In the genomic region with DNA sequence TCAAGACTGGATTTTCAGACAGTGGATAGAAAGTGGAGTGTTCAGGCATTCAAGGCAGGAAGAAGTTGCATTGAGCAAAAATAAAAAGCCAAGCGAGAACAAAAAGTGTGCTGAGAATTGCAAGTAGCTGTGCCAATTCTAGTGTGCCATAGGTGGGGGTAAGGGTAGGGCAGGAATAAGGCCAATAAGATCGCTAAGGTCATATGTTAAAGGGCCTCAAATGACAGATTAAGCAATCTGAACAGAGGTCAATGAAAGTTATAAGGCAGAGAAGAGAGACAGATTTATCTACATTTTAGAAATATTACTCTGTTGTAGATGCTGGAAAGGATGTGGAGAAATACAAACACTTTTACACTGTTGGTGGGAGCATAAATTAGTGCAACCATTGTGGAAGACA, we compare ENCODE assay signal across 26 cellular contexts. TPM values are rescaled to one million over a fixed set of nuclear protein-coding genes. Genes with fewer than 3 reads are reported as not detected.
DNase-seq lines count a peak whose midpoint lies in the region; ATAC-seq, FAIRE-seq and TF ChIP-seq lines count a peak whose summit lies in the region.
"Had no signal": no experiment of that assay in that cellular context is flagged by ENCODE, and none has a peak within 500 bp of the region (broad histone marks: within the 10 kb centered on the region; RNA-seq: fewer than 3 reads in every experiment).

No MANE protein-coding gene starts in this region.

- H3K4me1 ChIP-seq in right lobe of liver (peaks cover 0 to 20% (median 0%) of the 10 kb centered on the region in 4 donors), endodermal cell (ENCODE audit: control insufficient read depth, insufficient read depth, low read length) (no peaks in the 10 kb centered on the region)

- no peak overlapping the region for H3K4me3 ChIP-seq in right lobe of liver
- no peak overlapping the region for H3K4me3 ChIP-seq in endodermal cell (ENCODE audit: low read length)
- H3K4me3 ChIP-seq: BLaER1, GM12878 had no signal

- peaks cover 4% of the 10 kb centered on the region for H3K4me1 Mint-ChIP-seq in brain
- no peaks in the 10 kb centered on the region for H3K4me1 Mint-ChIP-seq in endodermal cell
- H3K4me1 Mint-ChIP-seq: CD14-positive monocyte; CD4-positive, alpha-beta memory T cell; CD8-positive, alpha-beta memory T cell had no signal

- intact Hi-C loops in right lobe of liver (cut with DNase I), result no loop called here

- H3K36me3 Mint-ChIP-seq in brain (peaks cover 60% of the 10 kb centered on the region), endodermal cell (ENCODE audit: low read depth) (peaks cover 15% of the 10 kb centered on the region)

- DNase-seq in GM12891 (ENCODE audit: insufficient read length, low spot score), result no peak
- DNase-seq in H54 (ENCODE audit: insufficient read length, low spot score), result no peak
- DNase-seq in right lobe of liver, result no peak
- DNase-seq in endodermal cell, result no peak
- DNase-seq: 8988T; ACHN; BE2C; C1 segment of cervical spinal cord; CD4-positive, alpha-beta memory T cell; CD4-positive, CD25-positive, alpha-beta regulatory T cell; CD8-positive, alpha-beta memory T cell; COR-L47; DMS 273 treated with DMSO at 0.1 percent for 48 hours; DMS153; DMS53; DMS79; DND-41; EL; GDM1 had no signal

- peaks cover 0 to 50% (median 17%) of the 10 kb centered on the region in 4 donors for H3K36me3 ChIP-seq in right lobe of liver
- H3K36me3 ChIP-seq in endodermal cell (ENCODE audit: control insufficient read depth, insufficient read depth, low read length), result peaks cover 12% of the 10 kb centered on the region
- H3K36me3 ChIP-seq: BE2C had no signal

- H3K9me3 ChIP-seq in right lobe of liver (no peaks in the 10 kb centered on the region), endodermal cell (ENCODE audit: control insufficient read depth, low read length) (no peaks in the 10 kb centered on the region)
- H3K9me3 ChIP-seq: BE2C had no signal

- H3K27ac Mint-ChIP-seq in brain, result peak overlapping the region in 3 of 5 experiments; percentile 14 to 66 (median 29)
- no peak overlapping the region for H3K27ac Mint-ChIP-seq in endodermal cell
- H3K27ac Mint-ChIP-seq: CD14-positive monocyte; CD8-positive, alpha-beta memory T cell had no signal

- H3K4me3 Mint-ChIP-seq in brain (no peak overlapping the region), endodermal cell (no peak overlapping the region)
- H3K4me3 Mint-ChIP-seq: CD14-positive monocyte; CD4-positive, alpha-beta memory T cell; CD4-positive, CD25-positive, alpha-beta regulatory T cell; CD8-positive, alpha-beta memory T cell had no signal

- H3K27ac ChIP-seq in right lobe of liver, result no peak overlapping the region
- H3K27ac ChIP-seq in endodermal cell (ENCODE audit: low read depth, low read length), result no peak overlapping the region
- H3K27ac ChIP-seq: BLaER1 had no signal

- TF ChIP-seq CTCF in brain (conservative IDR thresholded peaks at IDR 0.05) (no peak), right lobe of liver (IDR thresholded peaks at IDR 0.05) (no peak), endodermal cell (conservative IDR thresholded peaks at IDR 0.05) (no peak)

- TF ChIP-seq POLR2A in GM12891 (IDR thresholded peaks at IDR 0.05; ENCODE audit: low read depth, low read length), result no peak
- no peak for TF ChIP-seq POLR2A in H54 (IDR thresholded peaks at IDR 0.05; ENCODE audit: low read depth, low read length)
- no peak for TF ChIP-seq POLR2A in right lobe of liver (IDR thresholded peaks at IDR 0.05)

- H3K27me3 Mint-ChIP-seq in brain (no peaks in the 10 kb centered on the region), endodermal cell (ENCODE audit: insufficient read depth) (no peaks in the 10 kb centered on the region)
- H3K27me3 Mint-ChIP-seq: CD4-positive, alpha-beta memory T cell; CD4-positive, CD25-positive, alpha-beta regulatory T cell had no signal

- no peak overlapping the region for H3K9ac ChIP-seq in endodermal cell (ENCODE audit: extremely low read depth, low read length, poor library complexity, severe bottlenecking)
- H3K9ac ChIP-seq: BLaER1 had no signal

- 37% methylated on average over 2 of the region's 2 CpGs for WGBS in right lobe of liver (ENCODE audit: insufficient coverage, low coverage, low lambda C conversion rate, missing lambda C conversion rate)
- 98 to 100% methylated on average over 1 to 2 of the region's 2 CpGs for WGBS in endodermal cell (ENCODE audit: insufficient coverage in 1 of 2, insufficient read length in 1 of 2), 2 experiments

- H3K9me3 Mint-ChIP-seq in brain, result peaks cover 0 to 4% (median 0%) of the 10 kb centered on the region in 5 experiments
- no peaks in the 10 kb centered on the region for H3K9me3 Mint-ChIP-seq in endodermal cell
- H3K9me3 Mint-ChIP-seq: CD4-positive, alpha-beta memory T cell; CD8-positive, alpha-beta memory T cell had no signal

- ATAC-seq in right lobe of liver, result peak; percentile 66 to 90 (median 86)
- ATAC-seq in HG02840 (IDR thresholded peaks at IDR 0.05; ENCODE audit: low FRiP score, unreplicated experiment), result no peak
- no peak for ATAC-seq in HG02981 (IDR thresholded peaks at IDR 0.05; ENCODE audit: unreplicated experiment)
- ATAC-seq: GM12878 had no signal

- H3K27me3 ChIP-seq in right lobe of liver (no peaks in the 10 kb centered on the region), endodermal cell (ENCODE audit: control insufficient read depth, insufficient read depth, low read length, poor library complexity, severe bottlenecking) (no peaks in the 10 kb centered on the region)
- H3K27me3 ChIP-seq: BE2C, BLaER1 had no signal

- peak; percentile 35 for FAIRE-seq in GM12891 (lab: Jason Lieb, UNC)
- peak; percentile 67 for FAIRE-seq in H54 (lab: Jason Lieb, UNC)
- FAIRE-seq: GM12878, GM19239 had no signal

TF ChIP-seq in GM12891, 5 proteins besides CTCF, POLR2A, EP300 and RAD21:
- no peak for TF ChIP-seq PAX5 (IDR thresholded peaks at IDR 0.05; ENCODE audit: insufficient read depth, low read length, severe bottlenecking)
- no peak for TF ChIP-seq SPI1 (IDR thresholded peaks at IDR 0.05; ENCODE audit: low read depth, low read length)
- TF ChIP-seq POU2F2 (IDR thresholded peaks at IDR 0.05; ENCODE audit: low read depth, low read length), result no peak
- TF ChIP-seq TAF1 (IDR thresholded peaks at IDR 0.05; ENCODE audit: low read depth, low read length), result no peak
- no peak for TF ChIP-seq POLR2AphosphoS5 (IDR thresholded peaks at IDR 0.05; ENCODE audit: low read depth, low read length)

RNA-seq across cellular contexts. Expression of a gene that starts 36.4 kb away (rescaled TPM):
- 1.3 TPM for polyA plus RNA-seq in GM12891 (2012; ENCODE audit: low read depth, missing spikeins)
- polyA plus RNA-seq in brain (ENCODE audit: insufficient read depth, low read depth, low replicate concordance), result 8.2 TPM
- total RNA-seq in right lobe of liver, result 100 to 1,000 TPM; 102 to 253 (median 142) TPM
- 10 to 100 TPM; 27.5 to 44.5 TPM for total RNA-seq in endodermal cell
- 33.7 TPM for polyA plus RNA-seq in endodermal cell (2013, experiment 1 of 2)
- polyA plus RNA-seq in endodermal cell (2013, experiment 2 of 2), result 29.7 TPM

RNA-seq across cellular contexts. Expression of a gene that starts 53.4 kb away (rescaled TPM):
- 11.9 TPM for polyA plus RNA-seq in GM12891 (2012; ENCODE audit: low read depth, missing spikeins)
- polyA plus RNA-seq in brain (ENCODE audit: insufficient read depth, low read depth, low replicate concordance), result 20.2 TPM
- total RNA-seq in right lobe of liver, result 10 to 100 TPM; 11.8 to 25.0 (median 17.3) TPM
- total RNA-seq in endodermal cell, result 10 to 100 TPM; 82.2 to 91.1 TPM
- 78.3 TPM for polyA plus RNA-seq in endodermal cell (2013, experiment 1 of 2)
- 75.8 TPM for polyA plus RNA-seq in endodermal cell (2013, experiment 2 of 2)

RNA-seq across cellular contexts. Expression of a gene that starts 53.6 kb away (rescaled TPM):
- polyA plus RNA-seq in GM12891 (2012; ENCODE audit: low read depth, missing spikeins), result 2.1 TPM
- 3.7 TPM for polyA plus RNA-seq in brain (ENCODE audit: insufficient read depth, low read depth, low replicate concordance)
- total RNA-seq in right lobe of liver (10 to 100 TPM in 5 of 6 experiments, 1 to 10 TPM in 1; 8.0 to 13.0 (median 10.5) TPM), endodermal cell (1 to 10 TPM; 5.5 to 7.4 TPM)
- polyA plus RNA-seq in endodermal cell (2013, experiment 1 of 2), result 8.0 TPM
- 6.8 TPM for polyA plus RNA-seq in endodermal cell (2013, experiment 2 of 2)

Comparison
In these comparisons a context has a peak if more than half of its experiments do, and no peak if none do; other contexts are left out.
1. ATAC-seq: peak in right lobe of liver (4 of 4); none in HG02840 (single experiment) and HG02981 (single experiment).